Comparison of ENCODE assay signal across 14 cellular contexts in the genomic region with DNA sequence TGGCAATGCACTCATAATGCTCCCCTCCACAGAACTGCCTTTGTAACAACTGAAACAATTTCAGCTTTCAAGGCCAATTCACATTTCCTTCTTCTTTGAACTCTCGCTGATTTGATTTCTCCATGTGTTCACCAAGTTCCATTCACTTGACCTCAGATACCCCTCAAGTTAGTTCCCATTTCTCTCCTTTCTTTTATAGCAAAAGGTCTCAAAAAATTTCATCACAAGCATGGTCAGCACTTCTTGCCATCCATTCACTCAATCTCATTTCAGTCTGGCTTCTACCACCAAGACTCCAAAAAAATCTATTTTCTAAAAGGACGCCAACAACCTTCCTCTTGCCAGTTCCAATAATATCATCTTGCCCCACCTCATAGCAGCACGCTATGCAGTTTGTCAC.
"Had no signal": no experiment of that assay in that cellular context is flagged by ENCODE, and none has a peak within 500 bp of the region (broad histone marks: within the 10 kb centered on the region; RNA-seq: fewer than 3 reads in every experiment).

No MANE protein-coding gene starts in this region.

- DNase-seq: activated CD4-positive, alpha-beta T cell treated with anti-CD3 and anti-CD28 coated beads, Interleukin-2, amount 50 U/mL, for 1 hour; activated CD8-positive, alpha-beta memory T cell treated with anti-CD3 and anti-CD28 coated beads for 24 hours; activated CD8-positive, alpha-beta memory T cell treated with anti-CD3 and anti-CD28 coated beads, Interleukin-2, amount 50 U/mL, for 48 hours; activated effector memory CD4-positive, alpha-beta T cell treated with anti-CD3 and anti-CD28 coated beads, Interleukin-2, amount 50 U/mL, for 16 hours; activated naive CD4-positive, alpha-beta T cell treated with anti-CD3 and anti-CD28 coated beads, Interleukin-2, amount 50 U/mL, for 16 hours; activated T-cell treated with anti-CD3 and anti-CD28 coated beads, Interleukin-2, amount 50 U/mL, for 48 hours; aorta; brain microvascular endothelial cell; foreskin keratinocyte; mammary epithelial cell; nephron progenitor cell; T1000; transverse colon had no signal

- ATAC-seq: activated CD4-positive, CD25-positive, alpha-beta regulatory T cell treated with anti-CD3 and anti-CD28 coated beads, Interleukin-2, amount 50 U/mL, for 24 hours; foreskin keratinocyte had no signal
